Comparison of ENCODE assay signal across 8 cellular contexts in the genomic region with DNA sequence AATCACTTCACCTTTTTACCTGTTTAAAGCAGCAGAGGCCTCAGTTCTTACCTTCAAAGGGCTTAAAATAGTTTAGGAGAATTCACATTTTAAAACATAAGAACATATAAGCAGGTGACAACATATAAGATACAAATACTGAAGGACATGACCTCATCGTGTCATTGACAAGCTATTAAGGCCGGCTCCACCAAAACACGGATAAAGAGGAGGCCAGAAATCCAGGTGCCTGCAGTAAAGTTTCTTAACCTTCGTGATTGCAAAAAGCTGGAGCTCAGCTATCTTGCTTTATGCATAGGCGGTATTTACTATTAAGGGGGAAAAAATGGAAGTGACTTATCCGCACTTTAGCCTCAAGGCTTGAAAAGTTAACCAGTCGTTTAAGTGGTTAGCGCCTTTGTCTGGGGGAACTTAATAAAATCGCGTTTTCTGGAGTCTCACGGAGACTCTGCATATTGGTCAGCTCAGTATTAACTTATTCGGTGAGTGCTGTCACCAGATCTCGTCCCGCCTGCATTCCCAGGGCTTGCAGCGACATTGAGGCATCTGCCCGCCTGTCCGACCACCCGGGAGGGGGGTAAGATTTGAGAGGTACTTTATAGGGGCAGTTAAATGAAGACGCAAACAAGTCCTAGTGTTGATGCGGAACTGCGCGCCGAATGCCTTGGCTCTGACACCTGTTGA. TPM values are rescaled to one million over a fixed set of nuclear protein-coding genes. Genes with fewer than 3 reads are reported as not detected.
DNase-seq lines count a peak whose midpoint lies in the region; ATAC-seq and TF ChIP-seq lines count a peak whose summit lies in the region.

No MANE protein-coding gene starts in this region.

- H3K36me3 ChIP-seq in H7 (replicated peaks; ENCODE audit: control insufficient read depth, insufficient read depth, low read length) (peaks cover 19% of the 10 kb centered on the region), NT2/D1 (ENCODE audit: insufficient read depth, insufficient read length, low read length) (peaks cover 26% of the 10 kb centered on the region), fibroblast of lung (ENCODE audit: control insufficient read depth, insufficient read depth, low read length) (peaks cover 13% of the 10 kb centered on the region), smooth muscle cell (ENCODE audit: low read depth) (no peaks in the 10 kb centered on the region)

- H3K9ac ChIP-seq in NT2/D1 (ENCODE audit: insufficient read length, low read depth) = peak overlapping the region; percentile 84
- H3K9ac ChIP-seq in fibroblast of lung (ENCODE audit: insufficient read depth, low read length) = peak overlapping the region; percentile 67
- H3K9ac ChIP-seq in smooth muscle cell (ENCODE audit: low read depth) = peak overlapping the region; percentile 17

- H3K4me3 ChIP-seq in H7 (ENCODE audit: insufficient read depth, low read depth, low read length) = peak overlapping the region; percentile 70
- peak overlapping the region; percentile 55 for H3K4me3 ChIP-seq in NT2/D1 (ENCODE audit: insufficient read length, low read depth)
- H3K4me3 ChIP-seq in fibroblast of lung (replicated peaks in 1 of 4; ENCODE audit: control extremely low read depth in 1 of 4, insufficient read depth in 1 of 4, low read depth in 3 of 4, low read length in 4 of 4) = peak overlapping the region; percentile 40 to 68 (median 60)
- peak overlapping the region; percentile 51 for H3K4me3 ChIP-seq in smooth muscle cell

- WGBS in smooth muscle cell (ENCODE audit: low lambda C conversion rate) = 18% methylated on average over 23 of the region's 23 CpGs

- TF ChIP-seq CTCF in fibroblast of lung (conservative IDR thresholded peaks at IDR 0.05 in 1 of 2, IDR thresholded peaks at IDR 0.05 in 1 of 2; ENCODE audit: low read depth in 1 of 2, low read length in 2 of 2) = no peak
- TF ChIP-seq CTCF in smooth muscle cell (IDR thresholded peaks at IDR 0.05; ENCODE audit: borderline replicate concordance, insufficient read depth, poor library complexity, severe bottlenecking) = no peak

- peaks cover 11% of the 10 kb centered on the region for H3K4me1 ChIP-seq in NT2/D1 (ENCODE audit: insufficient read depth, insufficient read length)
- peaks cover 25% of the 10 kb centered on the region for H3K4me1 ChIP-seq in fibroblast of lung (ENCODE audit: control insufficient read depth, extremely low read depth, insufficient read depth, low read length)
- peaks cover 34% of the 10 kb centered on the region for H3K4me1 ChIP-seq in smooth muscle cell (ENCODE audit: low read depth)

- ATAC-seq in GM21526 (IDR thresholded peaks at IDR 0.05; ENCODE audit: low FRiP score, unreplicated experiment) = no peak

- peaks cover 7% of the 10 kb centered on the region for H3F3A ChIP-seq in smooth muscle cell (ENCODE audit: low read depth)

- H3K9me3 ChIP-seq in NT2/D1 (ENCODE audit: insufficient read depth, low read length) = no peaks in the 10 kb centered on the region
- H3K9me3 ChIP-seq in fibroblast of lung (ENCODE audit: control insufficient read depth, insufficient read depth, low read depth, low read length) = no peaks in the 10 kb centered on the region
- H3K9me3 ChIP-seq in smooth muscle cell (replicated peaks; ENCODE audit: low read depth) = no peaks in the 10 kb centered on the region

- peaks cover 26% of the 10 kb centered on the region for H3K79me2 ChIP-seq in fibroblast of lung (ENCODE audit: control insufficient read depth, insufficient read depth, low read length)
- peaks cover 25% of the 10 kb centered on the region for H3K79me2 ChIP-seq in smooth muscle cell (ENCODE audit: low read depth)

- no peak for DNase-seq in H7
- DNase-seq in NT2/D1 (ENCODE audit: low read depth, low spot score) = no peak
- no peak for DNase-seq in fibroblast of lung (ENCODE audit: low read depth in 2 of 2)
- DNase-seq in smooth muscle cell (lab: John Stamatoyannopoulos, UW; ENCODE audit: unreplicated experiment) = no peak
- DNase-seq in cerebellum (ENCODE audit: low spot score) = no peak
- no peak for DNase-seq in superior temporal gyrus (ENCODE audit: extremely low spot score)
- DNase-seq in effector CD4-positive, alpha-beta T cell = no peak

- H2AFZ ChIP-seq in fibroblast of lung (ENCODE audit: low read length) = peak overlapping the region; percentile 96
- H2AFZ ChIP-seq in smooth muscle cell (ENCODE audit: low read depth) = peak overlapping the region; percentile 85

- no peaks in the 10 kb centered on the region for H4K20me1 ChIP-seq in fibroblast of lung (ENCODE audit: control insufficient read depth, extremely low read depth, insufficient read depth, low read length)
- H4K20me1 ChIP-seq in smooth muscle cell (ENCODE audit: low read depth) = peaks cover 30% of the 10 kb centered on the region

- H3K27ac ChIP-seq in fibroblast of lung (ENCODE audit: insufficient read depth, low read length) (peak overlapping the region; percentile 89), smooth muscle cell (ENCODE audit: low read depth) (peak overlapping the region; percentile 71)

- H3K27me3 ChIP-seq in H7 (ENCODE audit: control insufficient read depth, insufficient read depth, low read length) (no peaks in the 10 kb centered on the region), NT2/D1 (ENCODE audit: insufficient read depth, insufficient read length) (no peaks in the 10 kb centered on the region), fibroblast of lung (ENCODE audit: control insufficient read depth, insufficient read depth, low read length) (no peaks in the 10 kb centered on the region), smooth muscle cell (ENCODE audit: low read depth) (no peaks in the 10 kb centered on the region)

- H3K4me2 ChIP-seq in fibroblast of lung (ENCODE audit: extremely low read depth, insufficient read depth, low read length) (peak overlapping the region; percentile 87), smooth muscle cell (peak overlapping the region; percentile 84)

RNA-seq across cellular contexts. Expression of gene SP1, which starts 1.1 kb away (rescaled TPM):
- total RNA-seq in H7 (2014; rRNA removed; shearing (Covaris generic)) = 46.7 and 51.8 TPM in 2 replicates
- total RNA-seq in fibroblast of lung (31.3 and 35.3 TPM in 2 replicates), smooth muscle cell (48.6 and 51.5 TPM in 2 replicates), cerebellum (27.0 TPM)
- polyA plus RNA-seq in fibroblast of lung (38.9 and 42.0 TPM in 2 replicates), smooth muscle cell (10.1 and 10.2 TPM in 2 replicates)
- 19.3 and 22.7 TPM in 2 replicates for polyA plus RNA-seq in fibroblast of lung (2012)
- polyA minus RNA-seq in fibroblast of lung (ENCODE audit: low replicate concordance) = 98.0 and 99.3 TPM in 2 replicates

RNA-seq across cellular contexts. Expression of gene SP7, which starts 42.7 kb away (rescaled TPM):
- total RNA-seq in H7 (2014; rRNA removed; shearing (Covaris generic)) = 0.14 and 0.44 TPM in 2 replicates
- not detected in 2 replicates for total RNA-seq in fibroblast of lung
- not detected in 2 replicates for polyA plus RNA-seq in fibroblast of lung
- not detected in 2 replicates for polyA plus RNA-seq in fibroblast of lung (2012)
- not detected in 2 replicates for polyA minus RNA-seq in fibroblast of lung (ENCODE audit: low replicate concordance)
- 0.04 and 0.40 TPM in 2 replicates for total RNA-seq in smooth muscle cell
- 0.38 TPM in 1 of 2 replicates, not detected in the other for polyA plus RNA-seq in smooth muscle cell
- not detected for total RNA-seq in cerebellum

RNA-seq across cellular contexts. Expression of gene AMHR2, which starts 44.8 kb away (rescaled TPM):
- 0.52 and 1.6 TPM in 2 replicates for total RNA-seq in H7 (2014; rRNA removed; shearing (Covaris generic))
- not detected in 2 replicates for total RNA-seq in fibroblast of lung
- polyA plus RNA-seq in fibroblast of lung = not detected in 2 replicates
- polyA plus RNA-seq in fibroblast of lung (2012) = not detected in 2 replicates
- not detected in 2 replicates for polyA minus RNA-seq in fibroblast of lung (ENCODE audit: low replicate concordance)
- total RNA-seq in smooth muscle cell = not detected in 2 replicates
- 0.49 TPM in 1 of 2 replicates, not detected in the other for polyA plus RNA-seq in smooth muscle cell
- total RNA-seq in cerebellum = not detected

RNA-seq across cellular contexts. Expression of gene AAAS, which starts 57.4 kb away (rescaled TPM):
- total RNA-seq in H7 (2014; rRNA removed; shearing (Covaris generic)) = 131 and 137 TPM in 2 replicates
- total RNA-seq in fibroblast of lung (29.5 and 37.8 TPM in 2 replicates), smooth muscle cell (56.8 and 57.3 TPM in 2 replicates), cerebellum (34.9 TPM)
- polyA plus RNA-seq in fibroblast of lung (34.2 and 50.4 TPM in 2 replicates), smooth muscle cell (58.3 and 65.7 TPM in 2 replicates)
- 28.9 and 47.5 TPM in 2 replicates for polyA plus RNA-seq in fibroblast of lung (2012)
- polyA minus RNA-seq in fibroblast of lung (ENCODE audit: low replicate concordance) = 119 and 178 TPM in 2 replicates

Comparison
In these comparisons a context has a peak if more than half of its experiments do, and no peak if none do; other contexts are left out.
1. H3K9ac ChIP-seq: peak in every context shown above with its lines; median percentile 84 in NT2/D1; 67 in fibroblast of lung; 17 in smooth muscle cell.